10 cellular contexts compared by ENCODE assay signal in the genomic region with DNA sequence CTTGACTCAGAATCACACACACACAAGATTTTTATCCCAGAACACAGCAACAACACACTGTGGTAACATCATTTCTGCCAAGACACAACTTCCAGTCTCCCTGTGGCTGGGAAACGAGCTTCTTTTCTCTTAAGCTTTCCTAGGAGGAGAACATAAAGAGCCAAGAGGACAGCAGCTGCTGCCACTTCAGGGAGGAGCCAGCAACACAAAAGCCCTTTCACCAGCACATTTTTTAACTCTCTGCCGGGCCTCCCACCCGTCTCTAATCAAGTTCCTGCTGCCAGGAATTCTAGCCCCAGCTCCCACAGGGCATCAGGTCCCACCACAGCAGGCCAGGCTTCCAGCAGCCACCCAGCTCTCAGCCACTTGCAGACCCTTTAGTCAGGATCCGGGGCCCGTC. TPM values are rescaled to one million over a fixed set of nuclear protein-coding genes. Genes with fewer than 3 reads are reported as not detected.
DNase-seq lines count a peak whose midpoint lies in the region; ATAC-seq and TF ChIP-seq lines count a peak whose summit lies in the region.
"Had no signal": no experiment of that assay in that cellular context is flagged by ENCODE, and none has a peak within 500 bp of the region (broad histone marks: within the 10 kb centered on the region; RNA-seq: fewer than 3 reads in every experiment).

No MANE protein-coding gene starts in this region.

- H3K36me3 Mint-ChIP-seq in neural crest cell (ENCODE audit: low read depth), result peaks cover 22% of the 10 kb centered on the region

- DNase-seq in Ammon's horn (ENCODE audit: low spot score) (peak; percentile 50), SHP77 treated with DMSO at 0.1 percent for 48 hours (lab: John Stamatoyannopoulos, UW) (peak; percentile 15), foreskin melanocyte (peak; percentile 78), neural crest cell (ENCODE audit: low read depth, low spot score) (peak; percentile 41), cortex of kidney (lab: John Stamatoyannopoulos, UW) (no peak)
- DNase-seq in stimulated activated CD4-positive, alpha-beta T cell treated with anti-CD3 and anti-CD28 coated beads, Interleukin-4, amount 100 ng/mL, for 1 hour, result no peak
- DNase-seq: MM.1S; stimulated activated CD4-positive, alpha-beta T cell treated with anti-CD3 and anti-CD28 coated beads, Interleukin-4, amount 100 ng/mL, for 4 hours had no signal

- H3K27me3 Mint-ChIP-seq in neural crest cell (ENCODE audit: low read depth), result no peaks in the 10 kb centered on the region

- H3K4me3 Mint-ChIP-seq in neural crest cell, result peak overlapping the region; percentile 72

- no peaks in the 10 kb centered on the region for H3K9me3 Mint-ChIP-seq in neural crest cell

- H3K4me1 Mint-ChIP-seq in neural crest cell, result peaks cover 48% of the 10 kb centered on the region

- peak overlapping the region; percentile 99 for H3K27ac Mint-ChIP-seq in neural crest cell (ENCODE audit: unreplicated experiment)

- TF ChIP-seq CTCF in neural crest cell (conservative IDR thresholded peaks at IDR 0.05), result no peak

- ATAC-seq in HG03095 (IDR thresholded peaks at IDR 0.05; ENCODE audit: unreplicated experiment) (no peak), GM18502 (IDR thresholded peaks at IDR 0.05; ENCODE audit: poor library complexity, unreplicated experiment) (no peak)

RNA-seq across cellular contexts. Expression of a gene that starts 22.4 kb away (rescaled TPM):
- total RNA-seq in neural crest cell, result 127 and 130 TPM in 2 replicates

Comparison
In these comparisons a context has a peak if more than half of its experiments do, and no peak if none do; other contexts are left out.
1. DNase-seq: peak in Ammon's horn (single experiment), SHP77 treated with DMSO at 0.1 percent for 48 hours (single experiment), foreskin melanocyte (single experiment) and neural crest cell (single experiment); none in stimulated activated CD4-positive, alpha-beta T cell treated with anti-CD3 and anti-CD28 coated beads, Interleukin-4, amount 100 ng/mL, for 1 hour (single experiment) and cortex of kidney (single experiment).